Comparison of ENCODE assay signal across 8 cellular contexts in genomic region chrX:129823115-129823514, GRCh38.
DNase-seq lines count a peak whose midpoint lies in the region; ATAC-seq, FAIRE-seq and TF ChIP-seq lines count a peak whose summit lies in the region.

No MANE protein-coding gene starts in this region.

- peak; percentile 28 for TF ChIP-seq CTCF in D721Med (IDR thresholded peaks at IDR 0.05; ENCODE audit: insufficient read depth, missing control alignments)
- peak; percentile 35 for TF ChIP-seq CTCF in GM20000 (IDR thresholded peaks at IDR 0.05; ENCODE audit: extremely low read depth, missing control alignments)
- peak; percentile 50 for TF ChIP-seq CTCF in foreskin fibroblast (IDR thresholded peaks at IDR 0.05; ENCODE audit: low read depth, low read length)

- no peak overlapping the region for H3K4me3 ChIP-seq in foreskin fibroblast (ENCODE audit: low read depth in 1 of 2, low read length in 2 of 2)

- ATAC-seq in HG03139 (IDR thresholded peaks at IDR 0.05; ENCODE audit: unreplicated experiment), result no peak
- no peak for ATAC-seq in HG03439 (IDR thresholded peaks at IDR 0.05; ENCODE audit: unreplicated experiment)

- no peak for FAIRE-seq in D721Med (lab: Jason Lieb, UNC)

- DNase-seq in D721Med (ENCODE audit: insufficient read length, low spot score) (no peak), GM20000 (ENCODE audit: low spot score) (peak; percentile 38), NCI-H69 (lab: John Stamatoyannopoulos, UW) (peak; percentile 48), activated T-cell treated with anti-CD3 and anti-CD28 coated beads for 24 hours (ENCODE audit: low read depth) (peak; percentile 22), foreskin fibroblast (peak in 1 of 2 donors; percentile 31)
- peak; percentile 36 for DNase-seq in stimulated activated CD4-positive, alpha-beta T cell treated with anti-CD3 and anti-CD28 coated beads, Interleukin-2, amount 100 ng/mL, for 4 hours (ENCODE audit: low read depth)
